Comparison of ENCODE assay signal across 36 cellular contexts in the genomic region with DNA sequence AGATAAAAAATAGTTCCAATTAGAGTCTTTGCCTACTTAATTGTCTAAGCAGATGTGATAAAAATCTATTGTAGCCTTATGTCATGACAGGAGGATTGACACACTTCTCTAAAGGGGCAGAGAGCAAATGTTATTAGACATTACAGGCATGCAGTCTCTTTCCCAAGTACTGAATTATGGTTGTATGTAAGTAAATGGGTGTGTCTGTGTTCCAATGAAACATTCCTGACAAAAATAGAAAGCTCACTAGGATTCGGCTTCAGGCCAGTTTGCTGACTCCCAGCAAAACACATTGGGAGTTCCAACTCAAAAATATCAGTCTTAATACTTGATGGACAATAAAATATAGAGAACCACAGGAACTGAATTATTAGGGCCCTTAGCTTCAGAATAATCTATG.
"Had no signal": no experiment of that assay in that cellular context is flagged by ENCODE, and none has a peak within 500 bp of the region (broad histone marks: within the 10 kb centered on the region; RNA-seq: fewer than 3 reads in every experiment).

No MANE protein-coding gene starts in this region.

- H3K36me3 ChIP-seq: Peyer's patch had no signal

- H3K4me3 ChIP-seq: Peyer's patch had no signal

- H3K4me3 Mint-ChIP-seq: activated B cell treated with CpG ODN at 0.5 μM for 24 hours; activated CD4-positive, alpha-beta memory T cell treated with anti-CD3 and anti-CD28 coated beads, Interleukin-2, amount 10 ng/mL, durations not matched to agents 7 days and 5 days; activated CD8-positive, alpha-beta memory T cell treated with anti-CD3 and anti-CD28 coated beads, Interleukin-2, amount 10 ng/mL, durations not matched to agents 7 days and 5 days; activated naive CD4-positive, alpha-beta T cell treated with anti-CD3 and anti-CD28 coated beads, Interleukin-2, amount 10 ng/mL, durations not matched to agents 7 days and 5 days; activated naive CD8-positive, alpha-beta T cell; activated naive CD8-positive, alpha-beta T cell treated with anti-CD3 and anti-CD28 coated beads, Interleukin-2, amount 50 U/mL, for 24 hours; brain had no signal

- H3K27me3 Mint-ChIP-seq: activated B cell treated with CpG ODN at 0.5 μM for 24 hours; activated CD4-positive, alpha-beta memory T cell treated with anti-CD3 and anti-CD28 coated beads, Interleukin-2, amount 10 ng/mL, durations not matched to agents 7 days and 5 days; activated CD8-positive, alpha-beta memory T cell treated with anti-CD3 and anti-CD28 coated beads, Interleukin-2, amount 10 ng/mL, durations not matched to agents 7 days and 5 days; activated naive CD4-positive, alpha-beta T cell treated with anti-CD3 and anti-CD28 coated beads, Interleukin-2, amount 10 ng/mL, durations not matched to agents 7 days and 5 days; activated naive CD8-positive, alpha-beta T cell; activated naive CD8-positive, alpha-beta T cell treated with anti-CD3 and anti-CD28 coated beads, Interleukin-2, amount 50 U/mL, for 24 hours; brain had no signal

- H3K36me3 Mint-ChIP-seq: activated CD8-positive, alpha-beta memory T cell treated with anti-CD3 and anti-CD28 coated beads, Interleukin-2, amount 10 ng/mL, durations not matched to agents 7 days and 5 days; activated naive CD4-positive, alpha-beta T cell treated with anti-CD3 and anti-CD28 coated beads, Interleukin-2, amount 10 ng/mL, durations not matched to agents 7 days and 5 days; activated naive CD8-positive, alpha-beta T cell; brain had no signal

- DNase-seq: activated B cell treated with CpG ODN at 0.5 μM for 24 hours; activated CD4-positive, alpha-beta memory T cell treated with anti-CD3 and anti-CD28 coated beads, Interleukin-2, amount 10 ng/mL, durations not matched to agents 7 days and 5 days; activated CD4-positive, alpha-beta T cell treated with anti-CD3 and anti-CD28 coated beads for 1 hour; activated CD4-positive, alpha-beta T cell treated with anti-CD3 and anti-CD28 coated beads for 48 hours; activated CD8-positive, alpha-beta memory T cell treated with anti-CD3 and anti-CD28 coated beads for 24 hours; activated CD8-positive, alpha-beta memory T cell treated with anti-CD3 and anti-CD28 coated beads, Interleukin-2, amount 10 ng/mL, durations not matched to agents 7 days and 5 days; activated CD8-positive, alpha-beta memory T cell treated with anti-CD3 and anti-CD28 coated beads, Interleukin-2, amount 50 U/mL, for 48 hours; activated effector memory CD4-positive, alpha-beta T cell treated with Interleukin-2 at 50 U/mL for 16 hours; activated naive CD4-positive, alpha-beta T cell treated with anti-CD3 and anti-CD28 coated beads, Interleukin-2, amount 10 ng/mL, durations not matched to agents 7 days and 5 days; activated naive CD8-positive, alpha-beta T cell treated with anti-CD3 and anti-CD28 coated beads, Interleukin-2, amount 50 U/mL, for 24 hours; activated T-cell treated with anti-CD3 and anti-CD28 coated beads, Interleukin-2, amount 50 U/mL, for 48 hours; anterior cingulate cortex; central memory CD4-positive, alpha-beta T cell; Kasumi-1; KBM-7; MM.1S; MV-4-11; NCI-H1092; NCI-H1436 treated with DMSO at 0.1 percent for 48 hours; NCI-H1694 treated with DMSO at 0.1 percent for 48 hours; NCI-H2029; NCI-H2171; NCI-H510A; NCI-H526; NCI-H748 treated with DMSO at 0.1 percent for 48 hours; NK-92 treated with Interleukin-12 subunit alpha and Interleukin-12 subunit beta, amount 100 ng/mL, for 24 hours; PC-3; Peyer's patch; RPMI8226; SW 1271; T-helper 1 cell; T-helper 2 cell; T-helper 9 cell had no signal

- H3K27ac Mint-ChIP-seq: activated B cell treated with CpG ODN at 0.5 μM for 24 hours; activated CD4-positive, alpha-beta memory T cell treated with anti-CD3 and anti-CD28 coated beads, Interleukin-2, amount 10 ng/mL, durations not matched to agents 7 days and 5 days; activated CD8-positive, alpha-beta memory T cell treated with anti-CD3 and anti-CD28 coated beads, Interleukin-2, amount 10 ng/mL, durations not matched to agents 7 days and 5 days; activated naive CD4-positive, alpha-beta T cell treated with anti-CD3 and anti-CD28 coated beads, Interleukin-2, amount 10 ng/mL, durations not matched to agents 7 days and 5 days; activated naive CD8-positive, alpha-beta T cell; activated naive CD8-positive, alpha-beta T cell treated with anti-CD3 and anti-CD28 coated beads, Interleukin-2, amount 50 U/mL, for 24 hours; brain had no signal

- H3K27me3 ChIP-seq: Peyer's patch had no signal

- H3K27ac ChIP-seq: Peyer's patch, VCaP had no signal

- H3K9me3 ChIP-seq: Peyer's patch had no signal

- H3K4me1 ChIP-seq: Peyer's patch had no signal

- H3K4me1 Mint-ChIP-seq: activated B cell treated with CpG ODN at 0.5 μM for 24 hours; activated CD4-positive, alpha-beta memory T cell treated with anti-CD3 and anti-CD28 coated beads, Interleukin-2, amount 10 ng/mL, durations not matched to agents 7 days and 5 days; activated CD8-positive, alpha-beta memory T cell treated with anti-CD3 and anti-CD28 coated beads, Interleukin-2, amount 10 ng/mL, durations not matched to agents 7 days and 5 days; activated naive CD4-positive, alpha-beta T cell treated with anti-CD3 and anti-CD28 coated beads, Interleukin-2, amount 10 ng/mL, durations not matched to agents 7 days and 5 days; activated naive CD8-positive, alpha-beta T cell treated with anti-CD3 and anti-CD28 coated beads, Interleukin-2, amount 50 U/mL, for 24 hours had no signal

- H3K9me3 Mint-ChIP-seq: activated B cell treated with CpG ODN at 0.5 μM for 24 hours; activated naive CD4-positive, alpha-beta T cell treated with anti-CD3 and anti-CD28 coated beads, Interleukin-2, amount 10 ng/mL, durations not matched to agents 7 days and 5 days; brain had no signal

- ATAC-seq: activated CD8-positive, alpha-beta memory T cell treated with anti-CD3 and anti-CD28 coated beads, Interleukin-2, amount 10 ng/mL, durations not matched to agents 7 days and 5 days; activated naive CD8-positive, alpha-beta T cell treated with anti-CD3 and anti-CD28 coated beads, Interleukin-2, amount 50 U/mL, for 24 hours; PC-3 had no signal
